19 cellular contexts compared by ENCODE assay signal in genomic region chr2:101843471-101843870, GRCh38.
A peak's percentile ranks its signal among the peaks of the same experiment; 100 is the strongest.
DNase-seq lines count a peak whose midpoint lies in the region; ATAC-seq and TF ChIP-seq lines count a peak whose summit lies in the region.
"Had no signal": no experiment of that assay in that cellular context is flagged by ENCODE, and none has a peak within 500 bp of the region (broad histone marks: within the 10 kb centered on the region; RNA-seq: fewer than 3 reads in every experiment).

No MANE protein-coding gene starts in this region.

- H3K27ac Mint-ChIP-seq in Caco-2 (ENCODE audit: unreplicated experiment) (peak overlapping the region; percentile 3), progenitor cell of endocrine pancreas (peak overlapping the region; percentile 60)
- H3K27ac Mint-ChIP-seq in activated T-helper 17 cell treated with anti-CD3 and anti-CD28 coated beads, Interleukin-2, amount 50 U/mL, for 72 hours, result peak overlapping the region; percentile 11

- POLR2A ChIA-PET in Caco-2 (lab: Charles Lee), result no interaction called here

- TF ChIP-seq POLR2A in esophagus squamous epithelium (IDR thresholded peaks at IDR 0.05) (no peak), body of pancreas (IDR thresholded peaks at IDR 0.05) (no peak)

- H3K27me3 ChIP-seq in Caco-2 (replicated peaks; ENCODE audit: control insufficient read depth, insufficient read depth, low read length) (no peaks in the 10 kb centered on the region), esophagus squamous epithelium (no peaks in the 10 kb centered on the region), aorta (ENCODE audit: control insufficient read depth in 1 of 2, insufficient read depth in 2 of 2, low read length in 1 of 2) (no peaks in the 10 kb centered on the region), body of pancreas (no peaks in the 10 kb centered on the region)
- H3K27me3 ChIP-seq: colonic mucosa, heart right ventricle, pancreas had no signal

- 79 to 84% methylated on average over 6 of the region's 6 CpGs for WGBS in esophagus squamous epithelium, 2 donors
- 90% methylated on average over 6 of the region's 6 CpGs for WGBS in aorta, 2 donors
- WGBS in body of pancreas, 2 donors, result 91% methylated on average over 6 of the region's 6 CpGs

- intact Hi-C loops in Caco-2 (cut with micrococcal nuclease; ENCODE audit: unreplicated experiment) (no loop called here), esophagus squamous epithelium (cut with DNase I) (no loop called here), aorta (cut with DNase I) (no loop called here), body of pancreas (cut with DNase I) (no loop called here)

- H3K4me3 ChIP-seq in Caco-2 (ENCODE audit: low read depth, low read length), result no peak overlapping the region
- no peak overlapping the region for H3K4me3 ChIP-seq in esophagus squamous epithelium
- H3K4me3 ChIP-seq in aorta (ENCODE audit: low read length in 2 of 2), result no peak overlapping the region
- H3K4me3 ChIP-seq in body of pancreas, result no peak overlapping the region
- H3K4me3 ChIP-seq: colonic mucosa, heart right ventricle, pancreas had no signal

- no peaks in the 10 kb centered on the region for H3K27me3 Mint-ChIP-seq in Caco-2 (ENCODE audit: insufficient read depth, unreplicated experiment)
- H3K27me3 Mint-ChIP-seq in activated T-helper 17 cell treated with anti-CD3 and anti-CD28 coated beads, Interleukin-2, amount 50 U/mL, for 72 hours, result no peaks in the 10 kb centered on the region
- H3K27me3 Mint-ChIP-seq in progenitor cell of endocrine pancreas, result no peaks in the 10 kb centered on the region
- H3K27me3 Mint-ChIP-seq: CD8-positive, alpha-beta memory T cell; stimulated activated naive CD8-positive, alpha-beta T cell treated with anti-CD3 and anti-CD28 coated beads, Interleukin-15, Interleukin-2, amounts not matched to agents 100 ng/mL and 50 ng/mL, for 24 hours had no signal

- no peaks in the 10 kb centered on the region for H3K9me3 Mint-ChIP-seq in Caco-2 (ENCODE audit: unreplicated experiment)
- no peaks in the 10 kb centered on the region for H3K9me3 Mint-ChIP-seq in activated T-helper 17 cell treated with anti-CD3 and anti-CD28 coated beads, Interleukin-2, amount 50 U/mL, for 72 hours
- H3K9me3 Mint-ChIP-seq in progenitor cell of endocrine pancreas (ENCODE audit: low read depth), result no peaks in the 10 kb centered on the region
- H3K9me3 Mint-ChIP-seq: activated T-cell treated with anti-CD3 and anti-CD28 coated beads, Interleukin-2, amount 50 U/mL, for 4 hours; CD8-positive, alpha-beta memory T cell; mesothelial cell of epicardium; stimulated activated naive CD8-positive, alpha-beta T cell treated with anti-CD3 and anti-CD28 coated beads, Interleukin-15, Interleukin-2, amounts not matched to agents 100 ng/mL and 50 ng/mL, for 24 hours had no signal

- H3K27ac ChIP-seq in esophagus squamous epithelium (peak overlapping the region in 3 of 4 donors; percentile 47 to 51 (median 49)), aorta (ENCODE audit: low read depth in 1 of 2, low read length in 2 of 2) (peak overlapping the region in 1 of 2 donors; percentile 38), body of pancreas (no peak overlapping the region)
- H3K27ac ChIP-seq: colonic mucosa, pancreas had no signal

- H3K36me3 ChIP-seq in Caco-2 (ENCODE audit: control insufficient read depth, insufficient read depth, low read length) (peaks cover 2% of the 10 kb centered on the region; the same call in 1 of the 2 replicates), esophagus squamous epithelium (peaks cover 0 to 83% (median 9%) of the 10 kb centered on the region in 3 donors), aorta (ENCODE audit: control insufficient read depth in 1 of 2, insufficient read depth in 2 of 2, low read length in 1 of 2) (peaks cover 5 to 6% of the 10 kb centered on the region in 2 donors), body of pancreas (replicated peaks in 1 of 2; ENCODE audit: insufficient read depth in 1 of 2, low read depth in 2 of 2) (peaks cover 0 to 12% of the 10 kb centered on the region in 2 donors)
- H3K36me3 ChIP-seq: colonic mucosa had no signal

- H3K4me1 ChIP-seq in Caco-2 (no peaks in the 10 kb centered on the region), esophagus squamous epithelium (peaks cover 0 to 39% (median 13%) of the 10 kb centered on the region in 3 donors), aorta (ENCODE audit: control insufficient read depth in 1 of 2, insufficient read depth in 2 of 2, low read length in 2 of 2) (peaks cover 0 to 12% of the 10 kb centered on the region in 2 donors), body of pancreas (no peaks in the 10 kb centered on the region)
- H3K4me1 ChIP-seq: colonic mucosa, pancreas had no signal

- H3K4me1 Mint-ChIP-seq in Caco-2 (ENCODE audit: low read depth, unreplicated experiment) (peaks cover 14% of the 10 kb centered on the region), progenitor cell of endocrine pancreas (ENCODE audit: low read depth) (peaks cover 17% of the 10 kb centered on the region)
- peaks cover 22% of the 10 kb centered on the region for H3K4me1 Mint-ChIP-seq in activated T-helper 17 cell treated with anti-CD3 and anti-CD28 coated beads, Interleukin-2, amount 50 U/mL, for 72 hours
- H3K4me1 Mint-ChIP-seq: mesothelial cell of epicardium had no signal

- TF ChIP-seq CTCF in Caco-2 (IDR thresholded peaks at IDR 0.05; ENCODE audit: insufficient read depth in 1 of 2, low read depth in 1 of 2, low read length in 1 of 2, severe bottlenecking in 1 of 2, unreplicated experiment in 1 of 2) (no peak), esophagus squamous epithelium (IDR thresholded peaks at IDR 0.05) (no peak), progenitor cell of endocrine pancreas (IDR thresholded peaks at IDR 0.05; ENCODE audit: unreplicated experiment) (no peak), body of pancreas (IDR thresholded peaks at IDR 0.05) (no peak)

- CTCF ChIA-PET in Caco-2 (lab: Charles Lee), result interaction anchor here (0.6 kb wide), 1 partner anchor 340 kb away, joined by 3 read pairs; no protein-coding TSS in a partner anchor

- H3K9me3 ChIP-seq in Caco-2 (no peaks in the 10 kb centered on the region), esophagus squamous epithelium (no peaks in the 10 kb centered on the region), aorta (ENCODE audit: control insufficient read depth, low read length) (no peaks in the 10 kb centered on the region), body of pancreas (no peaks in the 10 kb centered on the region)
- H3K9me3 ChIP-seq: colonic mucosa, heart right ventricle, pancreas had no signal

- H3K4me3 Mint-ChIP-seq in Caco-2 (ENCODE audit: unreplicated experiment), result no peak overlapping the region
- no peak overlapping the region for H3K4me3 Mint-ChIP-seq in activated T-helper 17 cell treated with anti-CD3 and anti-CD28 coated beads, Interleukin-2, amount 50 U/mL, for 72 hours
- H3K4me3 Mint-ChIP-seq in progenitor cell of endocrine pancreas (ENCODE audit: low read depth), result no peak overlapping the region
- H3K4me3 Mint-ChIP-seq: activated T-cell treated with anti-CD3 and anti-CD28 coated beads, Interleukin-2, amount 50 U/mL, for 4 hours; CD8-positive, alpha-beta memory T cell; mesothelial cell of epicardium; stimulated activated naive CD8-positive, alpha-beta T cell treated with anti-CD3 and anti-CD28 coated beads, Interleukin-15, Interleukin-2, amounts not matched to agents 100 ng/mL and 50 ng/mL, for 24 hours had no signal

- DNase-seq in Caco-2 (no peak), esophagus squamous epithelium (lab: John Stamatoyannopoulos, UW) (no peak), progenitor cell of endocrine pancreas (ENCODE audit: low spot score, unreplicated experiment) (no peak), mesenteric fat pad (ENCODE audit: low spot score) (no peak), aorta (no peak), body of pancreas (no peak)
- DNase-seq: activated CD4-positive, alpha-beta T cell treated with anti-CD3 and anti-CD28 coated beads, Interleukin-2, amount 50 U/mL, for 4 hours; activated T-cell treated with anti-CD3 and anti-CD28 coated beads, Interleukin-2, amount 50 U/mL, for 4 hours; CD8-positive, alpha-beta memory T cell; colonic mucosa; heart right ventricle; NCI-H2029; NCI-H526; pancreas; stimulated activated CD4-positive, alpha-beta T cell treated with anti-CD3 and anti-CD28 coated beads, Interleukin-12 subunit alpha, Interleukin-12 subunit beta, amount 100 ng/mL, for 4 hours had no signal

- H3K36me3 Mint-ChIP-seq in Caco-2 (ENCODE audit: insufficient read depth, unreplicated experiment) (peaks cover 95% of the 10 kb centered on the region), progenitor cell of endocrine pancreas (ENCODE audit: insufficient read depth) (peaks cover 33% of the 10 kb centered on the region)
- H3K36me3 Mint-ChIP-seq in activated T-helper 17 cell treated with anti-CD3 and anti-CD28 coated beads, Interleukin-2, amount 50 U/mL, for 72 hours (ENCODE audit: low read depth), result peaks cover 91% of the 10 kb centered on the region

- ATAC-seq in activated T-helper 17 cell treated with anti-CD3 and anti-CD28 coated beads, Interleukin-2, amount 50 U/mL, for 72 hours (replicated peaks), result no peak
- ATAC-seq in aorta (ENCODE audit: low FRiP score) (no peak), body of pancreas (no peak)
- ATAC-seq in activated CD4-positive, CD25-positive, alpha-beta regulatory T cell treated with anti-CD3 and anti-CD28 coated beads, Interleukin-2, amount 50 U/mL, for 24 hours, result no peak
- ATAC-seq: activated T-cell treated with anti-CD3 and anti-CD28 coated beads, Interleukin-2, amount 50 U/mL, for 4 hours; pancreas had no signal

- BruUV-seq in Caco-2 (replicated peaks; lab: Mats Ljungman, UMichigan), result no TSS peak

Comparison
In these comparisons a context has a peak if more than half of its experiments do, and no peak if none do; other contexts are left out.
1. H3K27ac Mint-ChIP-seq: peak in every context shown above with its lines; median percentile 60 in progenitor cell of endocrine pancreas; 11 in activated T-helper 17 cell treated with anti-CD3 and anti-CD28 coated beads, Interleukin-2, amount 50 U/mL, for 72 hours; 3 in Caco-2.
2. H3K27ac ChIP-seq: peak in esophagus squamous epithelium (3 of 4); none in body of pancreas (0 of 4).